Comparison of ENCODE assay signal across 20 cellular contexts in genomic region chr10:78185693-78186055, GRCh38.
DNase-seq lines count a peak whose midpoint lies in the region; ATAC-seq and TF ChIP-seq lines count a peak whose summit lies in the region.
"Had no signal": no experiment of that assay in that cellular context is flagged by ENCODE, and none has a peak within 500 bp of the region (broad histone marks: within the 10 kb centered on the region; RNA-seq: fewer than 3 reads in every experiment).

No MANE protein-coding gene starts in this region.

- no peak overlapping the region for H3K4me3 Mint-ChIP-seq in activated CD4-positive, alpha-beta T cell treated with anti-CD3 and anti-CD28 coated beads, Interleukin-2, amount 10 ng/mL, durations not matched to agents 24 days and 14 days
- H3K4me3 Mint-ChIP-seq: activated naive CD8-positive, alpha-beta T cell; activated T-cell treated with anti-CD3 and anti-CD28 coated beads, Interleukin-2, amount 50 U/mL, for 72 hours; type B pancreatic cell had no signal

- TF ChIP-seq POLR2A in body of pancreas (IDR thresholded peaks at IDR 0.05), result no peak

- H3K27ac ChIP-seq in body of pancreas (no peak overlapping the region), right atrium auricular region (no peak overlapping the region)
- H3K27ac ChIP-seq: PC-9 had no signal

- H3K9me3 ChIP-seq in body of pancreas (no peaks in the 10 kb centered on the region), right atrium auricular region (no peaks in the 10 kb centered on the region)

- no peaks in the 10 kb centered on the region for H3K4me1 ChIP-seq in body of pancreas
- peaks cover 0 to 12% of the 10 kb centered on the region in 2 donors for H3K4me1 ChIP-seq in right atrium auricular region

- H3K36me3 Mint-ChIP-seq in activated CD4-positive, alpha-beta T cell treated with anti-CD3 and anti-CD28 coated beads, Interleukin-2, amount 10 ng/mL, durations not matched to agents 24 days and 14 days (ENCODE audit: low read depth), result no peaks in the 10 kb centered on the region
- H3K36me3 Mint-ChIP-seq: activated naive CD8-positive, alpha-beta T cell; type B pancreatic cell had no signal

- H3K27ac Mint-ChIP-seq in activated CD4-positive, alpha-beta T cell treated with anti-CD3 and anti-CD28 coated beads, Interleukin-2, amount 10 ng/mL, durations not matched to agents 24 days and 14 days, result no peak overlapping the region
- H3K27ac Mint-ChIP-seq: activated naive CD8-positive, alpha-beta T cell; activated T-cell treated with anti-CD3 and anti-CD28 coated beads, Interleukin-2, amount 50 U/mL, for 72 hours; type B pancreatic cell had no signal

- H3K27me3 ChIP-seq in body of pancreas (no peaks in the 10 kb centered on the region), right atrium auricular region (no peaks in the 10 kb centered on the region)

- intact Hi-C loops in body of pancreas (cut with DNase I) (no loop called here), posterior vena cava (cut with DNase I) (no loop called here)
- intact Hi-C loops in activated CD4-positive, alpha-beta T cell treated with anti-CD3 and anti-CD28 coated beads, Interleukin-2, amount 10 ng/mL, durations not matched to agents 24 days and 14 days (cut with micrococcal nuclease), result no loop called here

- 87% methylated on average over 2 of the region's 2 CpGs; no CpG with 5 or more reads in 1 of the 2 donors for WGBS in body of pancreas, 2 donors

- no peaks in the 10 kb centered on the region for H3K36me3 ChIP-seq in body of pancreas (replicated peaks in 1 of 2; ENCODE audit: insufficient read depth in 1 of 2, low read depth in 2 of 2)
- H3K36me3 ChIP-seq in right atrium auricular region, result no peaks in the 10 kb centered on the region

- no peaks in the 10 kb centered on the region for H3K27me3 Mint-ChIP-seq in activated CD4-positive, alpha-beta T cell treated with anti-CD3 and anti-CD28 coated beads, Interleukin-2, amount 10 ng/mL, durations not matched to agents 24 days and 14 days
- H3K27me3 Mint-ChIP-seq: activated naive CD8-positive, alpha-beta T cell; type B pancreatic cell had no signal

- no peak overlapping the region for H3K4me3 ChIP-seq in body of pancreas
- no peak overlapping the region for H3K4me3 ChIP-seq in right atrium auricular region
- H3K4me3 ChIP-seq: PC-9 had no signal

- no peaks in the 10 kb centered on the region for H3K9me3 Mint-ChIP-seq in activated CD4-positive, alpha-beta T cell treated with anti-CD3 and anti-CD28 coated beads, Interleukin-2, amount 10 ng/mL, durations not matched to agents 24 days and 14 days
- H3K9me3 Mint-ChIP-seq: activated T-cell treated with anti-CD3 and anti-CD28 coated beads, Interleukin-2, amount 50 U/mL, for 72 hours; type B pancreatic cell had no signal

- no peak for TF ChIP-seq CTCF in body of pancreas (IDR thresholded peaks at IDR 0.05)
- TF ChIP-seq CTCF in right atrium auricular region (IDR thresholded peaks at IDR 0.05), result no peak

- DNase-seq in M059J (ENCODE audit: low read depth) (peak; percentile 34), body of pancreas (no peak), right atrium auricular region (ENCODE audit: low spot score) (peak; percentile 65), posterior vena cava (ENCODE audit: low spot score) (peak; percentile 79), SW 1271 (lab: John Stamatoyannopoulos, UW) (no peak)
- DNase-seq in activated CD4-positive, alpha-beta T cell treated with anti-CD3 and anti-CD28 coated beads, Interleukin-2, amount 10 ng/mL, durations not matched to agents 24 days and 14 days, result no peak
- DNase-seq: activated CD4-positive, alpha-beta T cell treated with anti-CD3 and anti-CD28 coated beads for 1 hour; activated T-cell treated with anti-CD3 and anti-CD28 coated beads, Interleukin-2, amount 50 U/mL, for 72 hours; Calu3; KBM-7; NCI-H1048; NCI-H774; PC-9; stimulated activated CD4-positive, alpha-beta T cell treated with anti-CD3 and anti-CD28 coated beads, Interleukin-2, amount 100 ng/mL, for 24 hours; stimulated activated naive CD8-positive, alpha-beta T cell treated with anti-CD3 and anti-CD28 coated beads, Interleukin-15, Interleukin-2, amounts not matched to agents 100 U/mL and 50 U/mL, for 24 hours; T1000 had no signal

- H3K4me1 Mint-ChIP-seq in activated CD4-positive, alpha-beta T cell treated with anti-CD3 and anti-CD28 coated beads, Interleukin-2, amount 10 ng/mL, durations not matched to agents 24 days and 14 days, result peaks cover 2% of the 10 kb centered on the region

- ATAC-seq in body of pancreas, result peak; percentile 33
- no peak for ATAC-seq in HG03095 (IDR thresholded peaks at IDR 0.05; ENCODE audit: unreplicated experiment)
- ATAC-seq in GM18858 (IDR thresholded peaks at IDR 0.05; ENCODE audit: unreplicated experiment), result no peak
- ATAC-seq: activated T-cell treated with anti-CD3 and anti-CD28 coated beads, Interleukin-2, amount 50 U/mL, for 72 hours; stimulated activated naive CD8-positive, alpha-beta T cell treated with anti-CD3 and anti-CD28 coated beads, Interleukin-15, Interleukin-2, amounts not matched to agents 100 U/mL and 50 U/mL, for 24 hours had no signal

Comparison
In these comparisons a context has a peak if more than half of its experiments do, and no peak if none do; other contexts are left out.
1. DNase-seq: peak in M059J (single experiment), right atrium auricular region (single experiment) and posterior vena cava (single experiment); none in body of pancreas (0 of 4), SW 1271 (0 of 2) and activated CD4-positive, alpha-beta T cell treated with anti-CD3 and anti-CD28 coated beads, Interleukin-2, amount 10 ng/mL, durations not matched to agents 24 days and 14 days (single experiment).